ENCODE assay signal across 1 cellular context in genomic region chr16:67561824-67562525, GRCh38.
TF ChIP-seq lines count a peak whose summit lies in the region.

No MANE protein-coding gene starts in this region.

TF ChIP-seq in HepG2, 621 proteins besides CTCF, POLR2A, EP300 and RAD21 (continued from another document and continues in another):
- peak; percentile 71; the same call in 1 of the 2 replicates for TF ChIP-seq CREB3 (CRISPR knock-in tag; IDR thresholded peaks at IDR 0.05)
- 0 out of 2 replicates have a peak, but pooled peaks have one; percentile 12 for TF ChIP-seq ZNF34 (CRISPR knock-in tag; IDR thresholded peaks at IDR 0.05; ENCODE audit: borderline replicate concordance)
- no peak for TF ChIP-seq ZNF33B (CRISPR knock-in tag; IDR thresholded peaks at IDR 0.05)
- peak; percentile 23; the same call in 1 of the 2 replicates for TF ChIP-seq FLYWCH1 (CRISPR knock-in tag; IDR thresholded peaks at IDR 0.05)
- no peak for TF ChIP-seq MAFK (conservative IDR thresholded peaks at IDR 0.05 in 1 of 2, IDR thresholded peaks at IDR 0.05 in 1 of 2; ENCODE audit: low read length in 2 of 2)
- peak; percentile 88 for TF ChIP-seq HDAC1 (CRISPR knock-in tag; IDR thresholded peaks at IDR 0.05)
- 0 out of 2 replicates have a peak, but pooled peaks have one; percentile 73 for TF ChIP-seq ZNF83 (CRISPR knock-in tag; IDR thresholded peaks at IDR 0.05; ENCODE audit: borderline replicate concordance)
- TF ChIP-seq NFRKB (IDR thresholded peaks at IDR 0.05), result no peak
- peak; percentile 95 for TF ChIP-seq CREB1 (IDR thresholded peaks at IDR 0.05)
- peak; percentile 52; the same call in 1 of the 2 replicates for TF ChIP-seq CREB1 (CRISPR knock-in tag; IDR thresholded peaks at IDR 0.05)
- TF ChIP-seq TBP (CRISPR knock-in tag; IDR thresholded peaks at IDR 0.05), result peak; percentile 68; the same call in 1 of the 2 replicates
- peak; percentile 41 for TF ChIP-seq ZIK1 (CRISPR knock-in tag; IDR thresholded peaks at IDR 0.05; ENCODE audit: borderline replicate concordance, low read depth)
- TF ChIP-seq KLF12 (CRISPR knock-in tag; IDR thresholded peaks at IDR 0.05; ENCODE audit: borderline replicate concordance), result peak; percentile 99
- peak; percentile 85 for TF ChIP-seq ETV5 (CRISPR knock-in tag; IDR thresholded peaks at IDR 0.05; ENCODE audit: borderline replicate concordance)
- peak; percentile 71 for TF ChIP-seq ZNF501 (CRISPR knock-in tag; IDR thresholded peaks at IDR 0.05)
- no peak for TF ChIP-seq PAX8 (CRISPR knock-in tag; IDR thresholded peaks at IDR 0.05; ENCODE audit: borderline replicate concordance)
- TF ChIP-seq ZNF329 (CRISPR knock-in tag; IDR thresholded peaks at IDR 0.05; ENCODE audit: low read depth), result peak; percentile 89
- peak; percentile 56 for TF ChIP-seq ZFP91 (CRISPR knock-in tag; IDR thresholded peaks at IDR 0.05; ENCODE audit: borderline replicate concordance)
- peak; percentile 78 for TF ChIP-seq SP5 (CRISPR knock-in tag; IDR thresholded peaks at IDR 0.05; ENCODE audit: borderline replicate concordance, low read depth)
- peak; percentile 48; the same call in 1 of the 2 replicates for TF ChIP-seq ZNF331 (CRISPR knock-in tag; IDR thresholded peaks at IDR 0.05)
- TF ChIP-seq HINFP (CRISPR knock-in tag; IDR thresholded peaks at IDR 0.05; ENCODE audit: low read depth), result no peak
- TF ChIP-seq ZNF530 (CRISPR knock-in tag; IDR thresholded peaks at IDR 0.05; ENCODE audit: low read depth), result no peak
- TF ChIP-seq PHF5A (CRISPR knock-in tag; IDR thresholded peaks at IDR 0.05; ENCODE audit: low read depth, unreplicated experiment), result peak; percentile 65
- no peak for TF ChIP-seq ZKSCAN5 (CRISPR knock-in tag; IDR thresholded peaks at IDR 0.05)
- peak; percentile 99 for TF ChIP-seq HOXA3 (CRISPR knock-in tag; IDR thresholded peaks at IDR 0.05)
- TF ChIP-seq, protein P1, sequence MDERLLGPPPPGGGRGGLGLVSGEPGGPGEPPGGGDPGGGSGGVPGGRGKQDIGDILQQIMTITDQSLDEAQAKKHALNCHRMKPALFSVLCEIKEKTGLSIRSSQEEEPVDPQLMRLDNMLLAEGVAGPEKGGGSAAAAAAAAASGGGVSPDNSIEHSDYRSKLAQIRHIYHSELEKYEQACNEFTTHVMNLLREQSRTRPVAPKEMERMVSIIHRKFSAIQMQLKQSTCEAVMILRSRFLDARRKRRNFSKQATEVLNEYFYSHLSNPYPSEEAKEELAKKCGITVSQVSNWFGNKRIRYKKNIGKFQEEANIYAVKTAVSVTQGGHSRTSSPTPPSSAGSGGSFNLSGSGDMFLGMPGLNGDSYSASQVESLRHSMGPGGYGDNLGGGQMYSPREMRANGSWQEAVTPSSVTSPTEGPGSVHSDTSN (CRISPR knock-in tag; IDR thresholded peaks at IDR 0.05), result no peak
- no peak for TF ChIP-seq ZNF597 (CRISPR knock-in tag; IDR thresholded peaks at IDR 0.05)
- TF ChIP-seq BCL6 (CRISPR knock-in tag; IDR thresholded peaks at IDR 0.05), result peak; percentile 24; the same call in 1 of the 2 replicates
- TF ChIP-seq ZNF547 (CRISPR knock-in tag; IDR thresholded peaks at IDR 0.05), result peak; percentile 79
- TF ChIP-seq ELF3 (CRISPR knock-in tag; IDR thresholded peaks at IDR 0.05), result peak; percentile 86
- TF ChIP-seq MYPOP (CRISPR knock-in tag; IDR thresholded peaks at IDR 0.05), result 0 out of 2 replicates have a peak, but pooled peaks have one; percentile 28
- TF ChIP-seq TEAD2 (CRISPR knock-in tag; IDR thresholded peaks at IDR 0.05), result no peak; the same call in 1 of the 2 replicates
- no peak for TF ChIP-seq ZNF136 (CRISPR knock-in tag; IDR thresholded peaks at IDR 0.05; ENCODE audit: low read depth)
- TF ChIP-seq GMEB1 (CRISPR knock-in tag; IDR thresholded peaks at IDR 0.05; ENCODE audit: borderline replicate concordance), result peak; percentile 95
- no peak for TF ChIP-seq PLRG1 (conservative IDR thresholded peaks at IDR 0.05)
- TF ChIP-seq FOXP4 (CRISPR knock-in tag; IDR thresholded peaks at IDR 0.05), result no peak; the same call in none of the 2 replicates
- no peak for TF ChIP-seq ZNF10 (CRISPR knock-in tag; IDR thresholded peaks at IDR 0.05; ENCODE audit: borderline replicate concordance, low read depth)
- TF ChIP-seq NFKB2 (CRISPR knock-in tag; IDR thresholded peaks at IDR 0.05; ENCODE audit: borderline replicate concordance), result no peak; the same call in 1 of the 2 replicates
- TF ChIP-seq IKZF4 (CRISPR knock-in tag; IDR thresholded peaks at IDR 0.05; ENCODE audit: borderline replicate concordance, low read depth, not compliant biosample characterization), result peak; percentile 10
- TF ChIP-seq ZNF225 (CRISPR knock-in tag; IDR thresholded peaks at IDR 0.05), result 0 out of 2 replicates have a peak, but pooled peaks have one; percentile 71
- peak; percentile 46 for TF ChIP-seq GABPA (IDR thresholded peaks at IDR 0.05; ENCODE audit: low read depth, low read length)
- TF ChIP-seq GABPA (CRISPR knock-in tag; IDR thresholded peaks at IDR 0.05; ENCODE audit: low read depth), result peak; percentile 56
- TF ChIP-seq NCOR1 (IDR thresholded peaks at IDR 0.05; ENCODE audit: borderline replicate concordance, low read length), result peak; percentile 16; the same call in 1 of the 2 replicates
- no peak for TF ChIP-seq SP1 (IDR thresholded peaks at IDR 0.05)
- TF ChIP-seq SP1 (CRISPR knock-in tag; IDR thresholded peaks at IDR 0.05), result peak; percentile 80
- peak; percentile 57 for TF ChIP-seq ZNF564 (CRISPR knock-in tag; IDR thresholded peaks at IDR 0.05)
- TF ChIP-seq KAT8 (CRISPR knock-in tag; IDR thresholded peaks at IDR 0.05), result peak; percentile 62; the same call in 1 of the 2 replicates
- TF ChIP-seq ZNF335 (CRISPR knock-in tag; IDR thresholded peaks at IDR 0.05), result no peak
- 0 out of 2 replicates have a peak, but pooled peaks have one; percentile 24 for TF ChIP-seq GFI1 (CRISPR knock-in tag; IDR thresholded peaks at IDR 0.05; ENCODE audit: borderline replicate concordance)
- peak; percentile 81 for TF ChIP-seq ZBTB7B (CRISPR knock-in tag; IDR thresholded peaks at IDR 0.05)
- TF ChIP-seq NFIB (CRISPR knock-in tag; IDR thresholded peaks at IDR 0.05; ENCODE audit: borderline replicate concordance), result no peak
- TF ChIP-seq, protein P2, sequence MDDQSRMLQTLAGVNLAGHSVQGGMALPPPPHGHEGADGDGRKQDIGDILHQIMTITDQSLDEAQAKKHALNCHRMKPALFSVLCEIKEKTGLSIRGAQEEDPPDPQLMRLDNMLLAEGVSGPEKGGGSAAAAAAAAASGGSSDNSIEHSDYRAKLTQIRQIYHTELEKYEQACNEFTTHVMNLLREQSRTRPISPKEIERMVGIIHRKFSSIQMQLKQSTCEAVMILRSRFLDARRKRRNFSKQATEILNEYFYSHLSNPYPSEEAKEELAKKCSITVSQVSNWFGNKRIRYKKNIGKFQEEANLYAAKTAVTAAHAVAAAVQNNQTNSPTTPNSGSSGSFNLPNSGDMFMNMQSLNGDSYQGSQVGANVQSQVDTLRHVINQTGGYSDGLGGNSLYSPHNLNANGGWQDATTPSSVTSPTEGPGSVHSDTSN (CRISPR knock-in tag; IDR thresholded peaks at IDR 0.05; ENCODE audit: borderline replicate concordance), result no peak
- no peak; the same call in 1 of the 2 replicates for TF ChIP-seq ZNF652 (CRISPR knock-in tag; IDR thresholded peaks at IDR 0.05; ENCODE audit: borderline replicate concordance, low read depth)
- peak; percentile 46 for TF ChIP-seq NFYB (CRISPR knock-in tag; IDR thresholded peaks at IDR 0.05)
- TF ChIP-seq ZNF713 (CRISPR knock-in tag; IDR thresholded peaks at IDR 0.05), result peak; percentile 87; the same call in 1 of the 2 replicates
- TF ChIP-seq, protein P3, sequence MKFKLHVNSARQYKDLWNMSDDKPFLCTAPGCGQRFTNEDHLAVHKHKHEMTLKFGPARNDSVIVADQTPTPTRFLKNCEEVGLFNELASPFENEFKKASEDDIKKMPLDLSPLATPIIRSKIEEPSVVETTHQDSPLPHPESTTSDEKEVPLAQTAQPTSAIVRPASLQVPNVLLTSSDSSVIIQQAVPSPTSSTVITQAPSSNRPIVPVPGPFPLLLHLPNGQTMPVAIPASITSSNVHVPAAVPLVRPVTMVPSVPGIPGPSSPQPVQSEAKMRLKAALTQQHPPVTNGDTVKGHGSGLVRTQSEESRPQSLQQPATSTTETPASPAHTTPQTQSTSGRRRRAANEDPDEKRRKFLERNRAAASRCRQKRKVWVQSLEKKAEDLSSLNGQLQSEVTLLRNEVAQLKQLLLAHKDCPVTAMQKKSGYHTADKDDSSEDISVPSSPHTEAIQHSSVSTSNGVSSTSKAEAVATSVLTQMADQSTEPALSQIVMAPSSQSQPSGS (CRISPR knock-in tag; IDR thresholded peaks at IDR 0.05), result no peak; the same call in 1 of the 2 replicates
- TF ChIP-seq SMYD3 (CRISPR knock-in tag; IDR thresholded peaks at IDR 0.05), result 0 out of 2 replicates have a peak, but pooled peaks have one; percentile 73
- no peak for TF ChIP-seq YY1 (IDR thresholded peaks at IDR 0.05; ENCODE audit: insufficient read depth, insufficient replicate concordance, low read depth, low read length)
